Comparison of ENCODE assay signal across 8 cellular contexts in the genomic region with DNA sequence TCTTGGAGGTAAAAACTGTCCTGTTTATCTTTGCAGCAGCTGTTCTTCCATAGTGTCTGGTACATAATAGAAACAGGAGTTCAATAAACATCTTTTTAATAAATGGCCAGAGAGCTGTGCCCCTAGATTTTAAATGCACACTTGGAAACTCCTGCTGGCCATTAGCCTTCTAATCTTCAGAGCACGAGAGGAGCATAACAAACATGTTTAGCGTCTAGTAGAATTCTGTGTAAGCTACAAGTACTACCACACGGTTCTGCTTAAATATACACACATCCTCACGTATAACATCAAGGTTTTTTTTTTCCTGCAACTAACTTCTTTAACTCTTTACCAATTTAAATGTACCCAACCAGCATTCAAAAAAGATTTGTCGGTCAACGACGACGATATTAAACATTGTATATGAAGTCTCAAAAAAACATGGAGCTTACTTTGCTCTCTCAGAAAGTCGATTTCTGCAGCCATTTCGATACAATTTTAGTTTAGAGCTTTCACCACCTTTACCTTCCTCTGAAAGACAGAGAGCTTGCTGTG. TPM values are rescaled to one million over a fixed set of nuclear protein-coding genes. Genes with fewer than 3 reads are reported as not detected.
DNase-seq lines count a peak whose midpoint lies in the region; ATAC-seq lines count a peak whose summit lies in the region.

No MANE protein-coding gene starts in this region.

- under 1% methylated on average over 10 of the region's 10 CpGs for WGBS in thymus

- H3K4me1 ChIP-seq in thymus (ENCODE audit: control insufficient read depth, insufficient read depth, low read length), result peaks cover 13% of the 10 kb centered on the region

- ATAC-seq in GM21390 (IDR thresholded peaks at IDR 0.05; ENCODE audit: unreplicated experiment) (no peak), GM21576 (IDR thresholded peaks at IDR 0.05; ENCODE audit: unreplicated experiment) (no peak)

- H3K27ac ChIP-seq in angular gyrus (ENCODE audit: low read depth, low read length) (peak overlapping the region; percentile 91), thymus (ENCODE audit: low read depth) (peak overlapping the region; percentile 98)

- DNase-seq in NCI-H1092 treated with DMSO at 0.1 percent for 48 hours (lab: John Stamatoyannopoulos, UW), result peak; percentile 67
- no peak for DNase-seq in NCI-H1092 (lab: John Stamatoyannopoulos, UW)
- peak; percentile 25 for DNase-seq in iris pigment epithelial cell (ENCODE audit: low read depth)
- DNase-seq in stimulated activated naive CD4-positive, alpha-beta T cell treated with Interleukin-2 at 50 U/mL for 16 hours (lab: John Stamatoyannopoulos, UW), result no peak

- H3K4me3 ChIP-seq in thymus (ENCODE audit: low read length), result peak overlapping the region; percentile 100

- peaks cover 1% of the 10 kb centered on the region for H3K9me3 ChIP-seq in thymus (ENCODE audit: control insufficient read depth)

- no peaks in the 10 kb centered on the region for H3K27me3 ChIP-seq in thymus (ENCODE audit: control insufficient read depth, insufficient read depth)

- no peaks in the 10 kb centered on the region for H3K36me3 ChIP-seq in thymus (ENCODE audit: control insufficient read depth, insufficient read depth)

RNA-seq across cellular contexts. Expression of a gene that starts 0.6 kb away (rescaled TPM):
- 16.9 TPM for polyA plus RNA-seq in thymus

RNA-seq across cellular contexts. Expression of a gene that starts 3.2 kb away (rescaled TPM):
- 14.9 TPM for polyA plus RNA-seq in thymus

Comparison
In these comparisons a context has a peak if more than half of its experiments do, and no peak if none do; other contexts are left out.
1. DNase-seq: peak in NCI-H1092 treated with DMSO at 0.1 percent for 48 hours (single experiment) and iris pigment epithelial cell (single experiment); none in NCI-H1092 (single experiment) and stimulated activated naive CD4-positive, alpha-beta T cell treated with Interleukin-2 at 50 U/mL for 16 hours (single experiment).